In genomic region chr9:21450733-21451394, GRCh38 we compare ENCODE assay signal across 21 cellular contexts. TPM values are rescaled to one million over a fixed set of nuclear protein-coding genes. Genes with fewer than 3 reads are reported as not detected.
"Had no signal": no experiment of that assay in that cellular context is flagged by ENCODE, and none has a peak within 500 bp of the region (broad histone marks: within the 10 kb centered on the region; RNA-seq: fewer than 3 reads in every experiment).

No MANE protein-coding gene starts in this region.

- ATAC-seq: activated CD4-positive, CD25-positive, alpha-beta regulatory T cell treated with anti-CD3 and anti-CD28 coated beads, Interleukin-2, amount 50 U/mL, for 24 hours; esophagus mucosa; left lobe of liver; naive thymus-derived CD8-positive, alpha-beta T cell; stimulated activated memory B cell treated with anti-CD40 and anti-IgM and Interleukin-4, amounts not matched to agents 10 μg/mL and 1 μg/mL and 100 μg/mL, for 72 hours had no signal

- H3K4me3 ChIP-seq: breast epithelium had no signal

- H3K27me3 ChIP-seq: breast epithelium had no signal

- H3K27ac ChIP-seq: breast epithelium, parathyroid adenoma had no signal

- H3K9ac ChIP-seq: parathyroid adenoma had no signal

- H3K4me1 ChIP-seq: breast epithelium, parathyroid adenoma had no signal

- H3K36me3 ChIP-seq: breast epithelium had no signal

- H2AFZ ChIP-seq: parathyroid adenoma had no signal

- H3K79me2 ChIP-seq: parathyroid adenoma had no signal

- FAIRE-seq: keratinocyte had no signal

- DNase-seq: activated CD4-positive, alpha-beta T cell treated with anti-CD3 and anti-CD28 coated beads, Interleukin-2, amount 50 U/mL, for 1 hour; activated CD8-positive, alpha-beta memory T cell treated with anti-CD3 and anti-CD28 coated beads for 24 hours; activated naive CD8-positive, alpha-beta T cell treated with anti-CD3 and anti-CD28 coated beads, Interleukin-2, amount 10 ng/mL, durations not matched to agents 7 days and 5 days; aorta; mammary epithelial cell; naive thymus-derived CD8-positive, alpha-beta T cell; stimulated activated CD4-positive, alpha-beta T cell treated with anti-CD3 and anti-CD28 coated beads, Interleukin-2, amount 100 ng/mL, for 48 hours; SW 1271 had no signal

- H3K9me3 ChIP-seq: breast epithelium had no signal

RNA-seq across cellular contexts. Expression of gene IFNA1, which starts 10.6 kb away (rescaled TPM):
- total RNA-seq: activated naive CD8-positive, alpha-beta T cell treated with anti-CD3 and anti-CD28 coated beads, Interleukin-2, amount 10 ng/mL, durations not matched to agents 7 days and 5 days; activated T-helper 1 cell treated with anti-CD3 and anti-CD28 coated beads, Interleukin-12 subunit alpha, Interleukin-12 subunit beta, Interleukin-2, Interleukin-4 antibody, amounts not matched to agents 30 ng/mL and 10 ng/mL and 1 ng/mL, durations not matched to agents 14 hours and 24 hours and 36 hours; aorta; breast epithelium; esophagus mucosa; left lobe of liver; mammary epithelial cell; mucosa of gallbladder; naive thymus-derived CD8-positive, alpha-beta T cell; renal cortical epithelial cell; skeletal muscle tissue; urinary bladder had no signal
- polyA plus RNA-seq: aorta; keratinocyte; mammary epithelial cell; naive thymus-derived CD8-positive, alpha-beta T cell; urinary bladder had no signal

RNA-seq across cellular contexts. Expression of gene IFNE, which starts 31.2 kb away (rescaled TPM):
- total RNA-seq: activated T-helper 1 cell treated with anti-CD3 and anti-CD28 coated beads, Interleukin-12 subunit alpha, Interleukin-12 subunit beta, Interleukin-2, Interleukin-4 antibody, amounts not matched to agents 30 ng/mL and 10 ng/mL and 1 ng/mL, durations not matched to agents 14 hours and 24 hours and 36 hours; aorta; left lobe of liver; skeletal muscle tissue had no signal
- polyA plus RNA-seq: aorta; naive thymus-derived CD8-positive, alpha-beta T cell had no signal

RNA-seq across cellular contexts. Expression of gene IFNA8, which starts 41.9 kb away (rescaled TPM):
- total RNA-seq: activated naive CD8-positive, alpha-beta T cell treated with anti-CD3 and anti-CD28 coated beads, Interleukin-2, amount 10 ng/mL, durations not matched to agents 7 days and 5 days; activated T-helper 1 cell treated with anti-CD3 and anti-CD28 coated beads, Interleukin-12 subunit alpha, Interleukin-12 subunit beta, Interleukin-2, Interleukin-4 antibody, amounts not matched to agents 30 ng/mL and 10 ng/mL and 1 ng/mL, durations not matched to agents 14 hours and 24 hours and 36 hours; aorta; breast epithelium; esophagus mucosa; left lobe of liver; mammary epithelial cell; mucosa of gallbladder; naive thymus-derived CD8-positive, alpha-beta T cell; renal cortical epithelial cell; skeletal muscle tissue; urinary bladder had no signal
- polyA plus RNA-seq: aorta; keratinocyte; mammary epithelial cell; naive thymus-derived CD8-positive, alpha-beta T cell; thymus; urinary bladder had no signal
